ENCODE assay signal across 9 cellular contexts in the genomic region with DNA sequence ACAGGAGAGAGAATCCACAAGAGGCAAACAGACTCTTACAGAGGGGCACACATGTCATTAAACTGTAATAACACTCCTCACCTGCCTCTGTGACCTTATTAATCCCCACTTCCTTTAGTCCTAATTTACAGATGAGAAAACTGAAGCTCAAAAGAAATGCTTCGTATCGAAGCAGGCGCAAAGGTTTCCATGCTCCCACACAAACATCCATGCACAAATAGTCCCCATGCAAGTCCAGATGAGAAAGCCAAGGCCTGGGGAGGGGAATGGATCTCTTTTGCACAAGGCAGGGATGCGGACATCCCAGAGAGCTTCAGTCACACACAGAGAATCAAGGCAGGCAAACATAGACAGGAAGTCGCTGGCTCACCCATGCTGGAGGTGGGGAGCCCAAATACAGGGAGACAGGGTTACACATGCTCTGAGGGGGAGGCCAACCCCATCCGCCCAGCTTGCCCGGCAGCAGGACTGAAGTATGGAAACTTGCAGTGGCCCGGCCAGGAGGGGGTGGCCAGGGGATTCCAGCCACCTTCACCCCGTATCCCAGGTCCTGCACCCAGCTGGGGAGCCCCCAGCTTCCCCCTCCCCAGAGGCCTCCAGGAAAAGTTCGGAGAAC. TPM values are rescaled to one million over a fixed set of nuclear protein-coding genes. Genes with fewer than 3 reads are reported as not detected.
A peak's percentile ranks its signal among the peaks of the same experiment; 100 is the strongest.
DNase-seq lines count a peak whose midpoint lies in the region; ATAC-seq and TF ChIP-seq lines count a peak whose summit lies in the region.
"Had no signal": no experiment of that assay in that cellular context is flagged by ENCODE, and none has a peak within 500 bp of the region (broad histone marks: within the 10 kb centered on the region; RNA-seq: fewer than 3 reads in every experiment).

No MANE protein-coding gene starts in this region.

- no peaks in the 10 kb centered on the region for H3K36me3 ChIP-seq in HAP-1 (replicated peaks)
- H3K36me3 ChIP-seq in breast epithelium: no peaks in the 10 kb centered on the region
- no peaks in the 10 kb centered on the region for H3K36me3 ChIP-seq in transverse colon

- TF ChIP-seq EP300 in transverse colon (IDR thresholded peaks at IDR 0.05; ENCODE audit: low read depth): no peak

- DNase-seq in AG20443 (ENCODE audit: low spot score) (peak; percentile 37), HAP-1 (ENCODE audit: low spot score in 2 of 2) (peak in 1 of 2 experiments; percentile 29), breast epithelium (ENCODE audit: low spot score in 2 of 2) (no peak), Kasumi-1 (lab: John Stamatoyannopoulos, UW) (no peak), transverse colon (no peak)
- DNase-seq in stimulated activated CD4-positive, alpha-beta T cell treated with anti-CD3 and anti-CD28 coated beads, Interleukin-4, amount 100 ng/mL, for 1 hour: no peak

- 57 to 80% methylated on average over 1 to 10 of the region's 10 CpGs for WGBS in transverse colon (ENCODE audit: low coverage in 1 of 2), 2 donors

- H3K27me3 ChIP-seq in HAP-1 (ENCODE audit: low read depth) (no peaks in the 10 kb centered on the region; the same call in 1 of the 2 replicates), breast epithelium (peaks cover 0 to 20% of the 10 kb centered on the region in 2 donors), mononuclear cell (ENCODE audit: insufficient read depth, low read length) (peaks cover 72% of the 10 kb centered on the region), transverse colon (peaks cover 93% of the 10 kb centered on the region)

- H3K4me1 ChIP-seq in HAP-1: peaks cover 5% of the 10 kb centered on the region
- no peaks in the 10 kb centered on the region for H3K4me1 ChIP-seq in breast epithelium
- peaks cover 66% of the 10 kb centered on the region for H3K4me1 ChIP-seq in mononuclear cell (ENCODE audit: insufficient read depth, low read length)
- peaks cover 11 to 32% (median 22%) of the 10 kb centered on the region in 4 donors for H3K4me1 ChIP-seq in transverse colon

- TF ChIP-seq CTCF in breast epithelium (IDR thresholded peaks at IDR 0.05): no peak
- no peak for TF ChIP-seq CTCF in transverse colon (IDR thresholded peaks at IDR 0.05)

- intact Hi-C loops in breast epithelium (cut with DNase I; ENCODE audit: low total_unique reads) (no loop called here), transverse colon (cut with DNase I; ENCODE audit: low total_unique reads) (no loop called here)

- H3K9me3 ChIP-seq in HAP-1 (no peaks in the 10 kb centered on the region), breast epithelium (no peaks in the 10 kb centered on the region), mononuclear cell (ENCODE audit: low read depth, low read length) (no peaks in the 10 kb centered on the region), transverse colon (no peaks in the 10 kb centered on the region)

- in situ Hi-C loops in HAP-1 (cut with MboI; ENCODE audit: low sequenced_read_pairs): no loop called here
- in situ Hi-C loops in transverse colon (cut with MboI; ENCODE audit: low pct_ligation_motif_present in 1 of 4, low pct_unique_long_range_greater_than_20kb in 1 of 4, low sequenced_read_pairs in 3 of 4): no loop called here

- TF ChIP-seq POLR2A in breast epithelium (IDR thresholded peaks at IDR 0.05) (no peak), transverse colon (IDR thresholded peaks at IDR 0.05) (no peak)

- peak overlapping the region; percentile 40 to 45 for H3K27ac ChIP-seq in breast epithelium
- no peak overlapping the region for H3K27ac ChIP-seq in transverse colon

- H3K4me3 ChIP-seq in HAP-1 (peak overlapping the region; percentile 54), breast epithelium (peak overlapping the region; percentile 17 to 69 (median 61)), mononuclear cell (ENCODE audit: low read length) (peak overlapping the region; percentile 50), transverse colon (peak overlapping the region in 2 of 4 donors; percentile 14 to 26)

- no peak for ATAC-seq in HG03139 (IDR thresholded peaks at IDR 0.05; ENCODE audit: unreplicated experiment)

RNA-seq across cellular contexts. Expression of a gene that starts 0.5 kb away (rescaled TPM):
- total RNA-seq in breast epithelium: 1 to 10 TPM in 1 of 3 donors, under 1 TPM in 2; 0.16 to 1.2 (median 0.66) TPM
- 36.9 TPM for total RNA-seq in mononuclear cell
- total RNA-seq in transverse colon: not detected
- total RNA-seq: T-helper 1 cell treated with Interleukin-12 subunit alpha and Interleukin-12 subunit beta and Interleukin-4 antibody, amounts not matched to agents 30 ng/mL and 1 ng/mL, for 36 hours had no signal

RNA-seq across cellular contexts. Expression of a gene that starts 13.6 kb away (rescaled TPM):
- 10 to 100 TPM; 52.8 to 53.6 (median 53.6) TPM for total RNA-seq in breast epithelium
- total RNA-seq in mononuclear cell: 10.4 TPM
- 100 to 1,000 TPM in 1 of 4 donors, 10 to 100 TPM in 3; 54.8 to 348 (median 79.1) TPM for total RNA-seq in transverse colon

RNA-seq across cellular contexts. Expression of a gene that starts 26.9 kb away (rescaled TPM):
- 10 to 100 TPM; 13.1 to 18.0 (median 16.1) TPM for total RNA-seq in breast epithelium
- 30.7 TPM for total RNA-seq in mononuclear cell
- 100 to 1,000 TPM in 2 of 4 donors, 10 to 100 TPM in 2; 79.9 to 164 (median 100) TPM for total RNA-seq in transverse colon

RNA-seq across cellular contexts. Expression of a gene that starts 49.0 kb away (rescaled TPM):
- 10 to 100 TPM; 16.4 to 23.6 (median 17.6) TPM for total RNA-seq in breast epithelium
- total RNA-seq in mononuclear cell: 6.7 TPM
- total RNA-seq in transverse colon: 10 to 100 TPM; 12.7 to 53.1 (median 27.9) TPM

RNA-seq across cellular contexts. Expression of a gene that starts 52.0 kb away (rescaled TPM):
- total RNA-seq in breast epithelium (1 to 10 TPM; 5.3 to 9.4 (median 8.8) TPM), mononuclear cell (84.0 TPM), transverse colon (10 to 100 TPM in 1 of 4 donors, 1 to 10 TPM in 3; 4.9 to 11.4 (median 7.1) TPM)

Comparison
In these comparisons a context has a peak if more than half of its experiments do, and no peak if none do; other contexts are left out.
1. H3K27ac ChIP-seq: peak in breast epithelium (2 of 2); none in transverse colon (0 of 4).
2. RNA of a gene that starts 0.5 kb away (total RNA-seq): 36.9 TPM in mononuclear cell (single experiment); 0.16 to 1.2 TPM in breast epithelium and not detected in transverse colon; every median in the first group is over 10 times any median in the second.